ENCODE assay signal across 8 cellular contexts in genomic region chr19:44499559-44499958, GRCh38. TPM values are rescaled to one million over a fixed set of nuclear protein-coding genes. Genes with fewer than 3 reads are reported as not detected.
DNase-seq lines count a peak whose midpoint lies in the region; ATAC-seq and TF ChIP-seq lines count a peak whose summit lies in the region.

No MANE protein-coding gene starts in this region.

- peak overlapping the region in 1 of 4 donors; percentile 86 for H3K27ac ChIP-seq in transverse colon

- 24 to 28% methylated on average over 6 of the region's 6 CpGs for WGBS in lower leg skin, 2 donors
- 41 to 83% methylated on average over 1 to 6 of the region's 6 CpGs for WGBS in transverse colon (ENCODE audit: low coverage in 1 of 2), 2 donors

- H3K4me1 ChIP-seq in adipocyte (ENCODE audit: control insufficient read depth, insufficient read depth, low read length) (peaks cover 9% of the 10 kb centered on the region), transverse colon (peaks cover 3 to 14% (median 11%) of the 10 kb centered on the region in 4 donors)

- TF ChIP-seq CTCF in lower leg skin (IDR thresholded peaks at IDR 0.05) = no peak
- TF ChIP-seq CTCF in transverse colon (IDR thresholded peaks at IDR 0.05) = no peak

- H3K27ac Mint-ChIP-seq in activated naive CD4-positive, alpha-beta T cell treated with anti-CD3 and anti-CD28 coated beads for 36 hours = peak overlapping the region; percentile 83

- intact Hi-C loops in activated naive CD4-positive, alpha-beta T cell treated with anti-CD3 and anti-CD28 coated beads for 36 hours (cut with micrococcal nuclease) = loop anchor here (5.0 kb wide), 1 partner anchor 287 kb away; the partner anchor contains the start of gene ZNF227
- intact Hi-C loops in lower leg skin (cut with DNase I; ENCODE audit: low total_unique reads) = no loop called here
- intact Hi-C loops in transverse colon (cut with DNase I; ENCODE audit: low total_unique reads) = no loop called here

- CTCF ChIA-PET in activated naive CD4-positive, alpha-beta T cell treated with anti-CD3 and anti-CD28 coated beads for 36 hours (lab: Charles Lee) = interaction anchor here (0.9 kb wide), 1 partner anchor 405 kb away, joined by 3 read pairs; no protein-coding TSS in a partner anchor

- TF ChIP-seq POLR2A in lower leg skin (IDR thresholded peaks at IDR 0.05) (no peak), transverse colon (IDR thresholded peaks at IDR 0.05) (no peak)

- in situ Hi-C loops in transverse colon (cut with MboI; ENCODE audit: low pct_ligation_motif_present in 1 of 4, low pct_unique_long_range_greater_than_20kb in 1 of 4, low sequenced_read_pairs in 3 of 4) = no loop called here

- peak overlapping the region; percentile 99 for H3K4me3 ChIP-seq in adipocyte (ENCODE audit: low read length)
- peak overlapping the region; percentile 93 for H3K4me3 ChIP-seq in lower leg skin (ENCODE audit: low read depth, poor library complexity, severe bottlenecking)
- peak overlapping the region; percentile 62 to 80 (median 68) for H3K4me3 ChIP-seq in transverse colon

- no peaks in the 10 kb centered on the region for H3K27me3 ChIP-seq in adipocyte (replicated peaks; ENCODE audit: control insufficient read depth, insufficient read depth, low read length)
- H3K27me3 ChIP-seq in transverse colon = peaks cover 6% of the 10 kb centered on the region

- H3K27me3 Mint-ChIP-seq in activated naive CD4-positive, alpha-beta T cell treated with anti-CD3 and anti-CD28 coated beads for 36 hours (ENCODE audit: low read depth) = no peaks in the 10 kb centered on the region

- H3K9me3 Mint-ChIP-seq in activated naive CD4-positive, alpha-beta T cell treated with anti-CD3 and anti-CD28 coated beads for 36 hours = peaks cover 44% of the 10 kb centered on the region

- H3K36me3 ChIP-seq in adipocyte (ENCODE audit: control insufficient read depth, insufficient read depth, low read length, severe bottlenecking) (peaks cover 24% of the 10 kb centered on the region), transverse colon (peaks cover 0 to 32% (median 17%) of the 10 kb centered on the region in 4 donors)

- no peak for TF ChIP-seq EP300 in transverse colon (IDR thresholded peaks at IDR 0.05; ENCODE audit: low read depth)

- H3K9me3 ChIP-seq in adipocyte (ENCODE audit: control insufficient read depth, low read length) (peaks cover 25% of the 10 kb centered on the region), transverse colon (peaks cover 22 to 31% of the 10 kb centered on the region in 2 donors)

- ATAC-seq in HG02852 (IDR thresholded peaks at IDR 0.05; ENCODE audit: unreplicated experiment) = no peak
- no peak for ATAC-seq in GM19452 (IDR thresholded peaks at IDR 0.05; ENCODE audit: unreplicated experiment)

- peak overlapping the region; percentile 86 for H3K4me3 Mint-ChIP-seq in activated naive CD4-positive, alpha-beta T cell treated with anti-CD3 and anti-CD28 coated beads for 36 hours

- peak; percentile 28 for DNase-seq in activated naive CD4-positive, alpha-beta T cell treated with anti-CD3 and anti-CD28 coated beads for 36 hours
- no peak for DNase-seq in activated naive CD4-positive, alpha-beta T cell treated with anti-CD3 and anti-CD28 coated beads, Interleukin-2, amount 50 U/mL, for 16 hours
- DNase-seq in adipocyte (ENCODE audit: low read depth) (no peak), lower leg skin (ENCODE audit: low spot score in 2 of 2) (no peak), transverse colon (no peak), NCI-H1417 treated with DMSO at 0.1 percent for 48 hours (lab: John Stamatoyannopoulos, UW) (no peak)

- peaks cover 54% of the 10 kb centered on the region for H3K36me3 Mint-ChIP-seq in activated naive CD4-positive, alpha-beta T cell treated with anti-CD3 and anti-CD28 coated beads for 36 hours (ENCODE audit: low read depth)

- H3K9ac ChIP-seq in adipocyte (ENCODE audit: low read length) = peak overlapping the region; percentile 90

- peaks cover 30% of the 10 kb centered on the region for H3K4me1 Mint-ChIP-seq in activated naive CD4-positive, alpha-beta T cell treated with anti-CD3 and anti-CD28 coated beads for 36 hours (ENCODE audit: low read depth)

RNA-seq across cellular contexts. Expression of gene ZNF180, which starts 0.8 kb away (rescaled TPM):
- total RNA-seq in activated naive CD4-positive, alpha-beta T cell treated with anti-CD3 and anti-CD28 coated beads for 36 hours = 1 to 10 TPM; 3.3 to 5.2 TPM
- total RNA-seq in lower leg skin = 10 to 100 TPM in 3 of 4 donors, 1 to 10 TPM in 1; 9.1 to 48.2 (median 12.0) TPM
- 10 to 100 TPM in 1 of 4 donors, 1 to 10 TPM in 3; 6.4 to 59.7 (median 8.4) TPM for total RNA-seq in transverse colon

RNA-seq across cellular contexts. Expression of gene CEACAM20, which starts 29.9 kb away (rescaled TPM):
- not detected for total RNA-seq in activated naive CD4-positive, alpha-beta T cell treated with anti-CD3 and anti-CD28 coated beads for 36 hours
- total RNA-seq in lower leg skin (not detected), transverse colon (under 1 TPM in 2 of 4 donors, not detected in 2; 0.48 to 0.68 TPM)

RNA-seq across cellular contexts. Expression of gene ZNF229, which starts 51.3 kb away (rescaled TPM):
- total RNA-seq in activated naive CD4-positive, alpha-beta T cell treated with anti-CD3 and anti-CD28 coated beads for 36 hours = under 1 TPM; 0.57 to 0.79 TPM
- total RNA-seq in lower leg skin = 10 to 100 TPM in 1 of 4 donors, 1 to 10 TPM in 3; 3.2 to 11.1 (median 5.9) TPM
- total RNA-seq in transverse colon = 1 to 10 TPM in 2 of 4 donors, under 1 TPM in 2; 0.64 to 7.1 (median 1.1) TPM
